In the genomic region with DNA sequence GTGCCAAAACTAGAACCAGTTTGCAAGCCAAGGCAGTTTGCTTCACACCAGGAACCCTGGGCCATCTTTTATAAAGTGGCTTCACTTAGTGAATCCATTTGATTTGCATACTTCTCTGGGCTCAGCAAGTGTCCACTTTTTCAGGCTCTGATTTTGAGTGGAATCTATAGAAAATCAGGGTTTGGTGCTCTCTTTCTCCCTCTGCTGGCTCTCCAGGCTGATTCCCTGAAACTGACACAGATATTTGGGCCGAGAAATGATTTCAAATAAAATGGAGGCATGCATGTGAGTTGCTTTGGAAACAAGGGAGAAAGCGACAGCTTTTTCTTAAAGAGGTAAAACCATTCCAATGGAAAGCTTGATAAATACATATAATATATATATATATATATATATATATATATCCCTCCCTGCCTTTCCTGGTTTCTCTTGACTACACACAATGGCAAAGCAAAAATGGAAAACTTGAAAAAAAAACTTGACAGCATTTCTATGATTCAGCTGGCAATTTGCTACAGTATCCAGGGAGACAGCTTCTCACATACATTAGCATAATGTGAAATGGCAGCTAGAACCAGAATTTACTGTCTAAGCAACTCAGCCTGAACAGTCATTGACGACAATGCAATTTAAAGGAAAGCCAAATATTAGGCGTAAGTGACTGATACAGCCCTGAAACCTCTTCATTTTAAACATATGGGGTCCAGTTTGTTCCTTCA, we compare ENCODE assay signal across 1 cellular context.
TF ChIP-seq lines count a peak whose summit lies in the region.

No MANE protein-coding gene starts in this region.

TF ChIP-seq in GM23338, 12 proteins besides CTCF, POLR2A, EP300 and RAD21 (continued from another document):
- TF ChIP-seq, protein P1, sequence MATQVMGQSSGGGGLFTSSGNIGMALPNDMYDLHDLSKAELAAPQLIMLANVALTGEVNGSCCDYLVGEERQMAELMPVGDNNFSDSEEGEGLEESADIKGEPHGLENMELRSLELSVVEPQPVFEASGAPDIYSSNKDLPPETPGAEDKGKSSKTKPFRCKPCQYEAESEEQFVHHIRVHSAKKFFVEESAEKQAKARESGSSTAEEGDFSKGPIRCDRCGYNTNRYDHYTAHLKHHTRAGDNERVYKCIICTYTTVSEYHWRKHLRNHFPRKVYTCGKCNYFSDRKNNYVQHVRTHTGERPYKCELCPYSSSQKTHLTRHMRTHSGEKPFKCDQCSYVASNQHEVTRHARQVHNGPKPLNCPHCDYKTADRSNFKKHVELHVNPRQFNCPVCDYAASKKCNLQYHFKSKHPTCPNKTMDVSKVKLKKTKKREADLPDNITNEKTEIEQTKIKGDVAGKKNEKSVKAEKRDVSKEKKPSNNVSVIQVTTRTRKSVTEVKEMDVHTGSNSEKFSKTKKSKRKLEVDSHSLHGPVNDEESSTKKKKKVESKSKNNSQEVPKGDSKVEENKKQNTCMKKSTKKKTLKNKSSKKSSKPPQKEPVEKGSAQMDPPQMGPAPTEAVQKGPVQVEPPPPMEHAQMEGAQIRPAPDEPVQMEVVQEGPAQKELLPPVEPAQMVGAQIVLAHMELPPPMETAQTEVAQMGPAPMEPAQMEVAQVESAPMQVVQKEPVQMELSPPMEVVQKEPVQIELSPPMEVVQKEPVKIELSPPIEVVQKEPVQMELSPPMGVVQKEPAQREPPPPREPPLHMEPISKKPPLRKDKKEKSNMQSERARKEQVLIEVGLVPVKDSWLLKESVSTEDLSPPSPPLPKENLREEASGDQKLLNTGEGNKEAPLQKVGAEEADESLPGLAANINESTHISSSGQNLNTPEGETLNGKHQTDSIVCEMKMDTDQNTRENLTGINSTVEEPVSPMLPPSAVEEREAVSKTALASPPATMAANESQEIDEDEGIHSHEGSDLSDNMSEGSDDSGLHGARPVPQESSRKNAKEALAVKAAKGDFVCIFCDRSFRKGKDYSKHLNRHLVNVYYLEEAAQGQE (IDR thresholded peaks at IDR 0.05; ENCODE audit: unreplicated experiment): no peak
- no peak for TF ChIP-seq STAT1 (IDR thresholded peaks at IDR 0.05; ENCODE audit: unreplicated experiment)
- no peak for TF ChIP-seq JUNB (IDR thresholded peaks at IDR 0.05; ENCODE audit: unreplicated experiment)
- TF ChIP-seq POLR2AphosphoS5 (IDR thresholded peaks at IDR 0.05; ENCODE audit: low read depth): no peak
- TF ChIP-seq NANOG (IDR thresholded peaks at IDR 0.05; ENCODE audit: borderline replicate concordance): no peak
- TF ChIP-seq CREB1 (CRISPR knock-in tag; IDR thresholded peaks at IDR 0.05; ENCODE audit: low read depth): no peak
- TF ChIP-seq ZNF331 (CRISPR knock-in tag; IDR thresholded peaks at IDR 0.05; ENCODE audit: low read depth): no peak
- TF ChIP-seq ZNF114 (CRISPR knock-in tag; IDR thresholded peaks at IDR 0.05): no peak
- TF ChIP-seq EZH2phosphoT487 (IDR thresholded peaks at IDR 0.05; ENCODE audit: unreplicated experiment): no peak
- TF ChIP-seq, protein P2, sequence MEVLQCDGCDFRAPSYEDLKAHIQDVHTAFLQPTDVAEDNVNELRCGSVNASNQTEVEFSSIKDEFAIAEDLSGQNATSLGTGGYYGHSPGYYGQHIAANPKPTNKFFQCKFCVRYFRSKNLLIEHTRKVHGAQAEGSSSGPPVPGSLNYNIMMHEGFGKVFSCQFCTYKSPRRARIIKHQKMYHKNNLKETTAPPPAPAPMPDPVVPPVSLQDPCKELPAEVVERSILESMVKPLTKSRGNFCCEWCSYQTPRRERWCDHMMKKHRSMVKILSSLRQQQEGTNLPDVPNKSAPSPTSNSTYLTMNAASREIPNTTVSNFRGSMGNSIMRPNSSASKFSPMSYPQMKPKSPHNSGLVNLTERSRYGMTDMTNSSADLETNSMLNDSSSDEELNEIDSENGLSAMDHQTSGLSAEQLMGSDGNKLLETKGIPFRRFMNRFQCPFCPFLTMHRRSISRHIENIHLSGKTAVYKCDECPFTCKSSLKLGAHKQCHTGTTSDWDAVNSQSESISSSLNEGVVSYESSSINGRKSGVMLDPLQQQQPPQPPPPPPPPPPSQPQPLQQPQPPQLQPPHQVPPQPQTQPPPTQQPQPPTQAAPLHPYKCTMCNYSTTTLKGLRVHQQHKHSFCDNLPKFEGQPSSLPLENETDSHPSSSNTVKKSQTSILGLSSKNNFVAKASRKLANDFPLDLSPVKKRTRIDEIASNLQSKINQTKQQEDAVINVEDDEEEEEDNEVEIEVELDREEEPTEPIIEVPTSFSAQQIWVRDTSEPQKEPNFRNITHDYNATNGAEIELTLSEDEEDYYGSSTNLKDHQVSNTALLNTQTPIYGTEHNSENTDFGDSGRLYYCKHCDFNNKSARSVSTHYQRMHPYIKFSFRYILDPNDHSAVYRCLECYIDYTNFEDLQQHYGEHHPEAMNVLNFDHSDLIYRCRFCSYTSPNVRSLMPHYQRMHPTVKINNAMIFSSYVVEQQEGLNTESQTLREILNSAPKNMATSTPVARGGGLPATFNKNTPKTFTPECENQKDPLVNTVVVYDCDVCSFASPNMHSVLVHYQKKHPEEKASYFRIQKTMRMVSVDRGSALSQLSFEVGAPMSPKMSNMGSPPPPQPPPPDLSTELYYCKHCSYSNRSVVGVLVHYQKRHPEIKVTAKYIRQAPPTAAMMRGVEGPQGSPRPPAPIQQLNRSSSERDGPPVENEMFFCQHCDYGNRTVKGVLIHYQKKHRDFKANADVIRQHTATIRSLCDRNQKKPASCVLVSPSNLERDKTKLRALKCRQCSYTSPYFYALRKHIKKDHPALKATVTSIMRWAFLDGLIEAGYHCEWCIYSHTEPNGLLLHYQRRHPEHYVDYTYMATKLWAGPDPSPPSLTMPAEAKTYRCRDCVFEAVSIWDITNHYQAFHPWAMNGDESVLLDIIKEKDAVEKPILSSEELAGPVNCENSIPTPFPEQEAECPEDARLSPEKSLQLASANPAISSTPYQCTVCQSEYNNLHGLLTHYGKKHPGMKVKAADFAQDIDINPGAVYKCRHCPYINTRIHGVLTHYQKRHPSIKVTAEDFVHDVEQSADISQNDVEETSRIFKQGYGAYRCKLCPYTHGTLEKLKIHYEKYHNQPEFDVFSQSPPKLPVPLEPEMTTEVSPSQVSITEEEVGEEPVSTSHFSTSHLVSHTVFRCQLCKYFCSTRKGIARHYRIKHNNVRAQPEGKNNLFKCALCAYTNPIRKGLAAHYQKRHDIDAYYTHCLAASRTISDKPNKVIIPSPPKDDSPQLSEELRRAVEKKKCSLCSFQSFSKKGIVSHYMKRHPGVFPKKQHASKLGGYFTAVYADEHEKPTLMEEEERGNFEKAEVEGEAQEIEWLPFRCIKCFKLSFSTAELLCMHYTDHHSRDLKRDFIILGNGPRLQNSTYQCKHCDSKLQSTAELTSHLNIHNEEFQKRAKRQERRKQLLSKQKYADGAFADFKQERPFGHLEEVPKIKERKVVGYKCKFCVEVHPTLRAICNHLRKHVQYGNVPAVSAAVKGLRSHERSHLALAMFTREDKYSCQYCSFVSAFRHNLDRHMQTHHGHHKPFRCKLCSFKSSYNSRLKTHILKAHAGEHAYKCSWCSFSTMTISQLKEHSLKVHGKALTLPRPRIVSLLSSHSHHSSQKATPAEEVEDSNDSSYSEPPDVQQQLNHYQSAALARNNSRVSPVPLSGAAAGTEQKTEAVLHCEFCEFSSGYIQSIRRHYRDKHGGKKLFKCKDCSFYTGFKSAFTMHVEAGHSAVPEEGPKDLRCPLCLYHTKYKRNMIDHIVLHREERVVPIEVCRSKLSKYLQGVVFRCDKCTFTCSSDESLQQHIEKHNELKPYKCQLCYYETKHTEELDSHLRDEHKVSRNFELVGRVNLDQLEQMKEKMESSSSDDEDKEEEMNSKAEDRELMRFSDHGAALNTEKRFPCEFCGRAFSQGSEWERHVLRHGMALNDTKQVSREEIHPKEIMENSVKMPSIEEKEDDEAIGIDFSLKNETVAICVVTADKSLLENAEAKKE (CRISPR knock-in tag; IDR thresholded peaks at IDR 0.05): no peak
